29 cellular contexts compared by ENCODE assay signal in genomic region chrX:23765449-23765848, GRCh38. TPM values are rescaled to one million over a fixed set of nuclear protein-coding genes. Genes with fewer than 3 reads are reported as not detected.
DNase-seq lines count a peak whose midpoint lies in the region; ATAC-seq, FAIRE-seq and TF ChIP-seq lines count a peak whose summit lies in the region.
"Had no signal": no experiment of that assay in that cellular context is flagged by ENCODE, and none has a peak within 500 bp of the region (broad histone marks: within the 10 kb centered on the region; RNA-seq: fewer than 3 reads in every experiment).

No MANE protein-coding gene starts in this region.

- CTCF ChIA-PET in K562 (lab: Yijun Ruan, JAX; ENCODE audit: low intra/inter-chr PET ratio): no interaction called here

- no peaks in the 10 kb centered on the region for H3K27me3 Mint-ChIP-seq in natural killer cell (ENCODE audit: low read depth in 2 of 2)
- H3K27me3 Mint-ChIP-seq in natural killer cell treated with Interleukin-12 subunit alpha and Interleukin-12 subunit beta and Interleukin-15 and Interleukin-18, amount 100 ng/mL, for 72 hours: no peaks in the 10 kb centered on the region
- H3K27me3 Mint-ChIP-seq in endothelial cell (ENCODE audit: unreplicated experiment): no peaks in the 10 kb centered on the region
- H3K27me3 Mint-ChIP-seq: IgD-negative memory B cell had no signal

- H3K9me3 Mint-ChIP-seq in natural killer cell: no peaks in the 10 kb centered on the region
- no peaks in the 10 kb centered on the region for H3K9me3 Mint-ChIP-seq in natural killer cell treated with Interleukin-12 subunit alpha and Interleukin-12 subunit beta and Interleukin-15 and Interleukin-18, amount 100 ng/mL, for 72 hours
- H3K9me3 Mint-ChIP-seq in endothelial cell (ENCODE audit: unreplicated experiment): no peaks in the 10 kb centered on the region
- H3K9me3 Mint-ChIP-seq: CD8-positive, alpha-beta memory T cell; neural crest cell; WTC11 had no signal

- no peak overlapping the region for H3K4me2 ChIP-seq in K562 (ENCODE audit: insufficient read depth, low read length)

- in situ Hi-C loops in K562 (cut with MboI): no loop called here

- 52% methylated on average over 5 of the region's 5 CpGs for WGBS in K562 (ENCODE audit: insufficient coverage, low coverage, missing lambda C conversion rate)

- H3K79me2 ChIP-seq in K562 (ENCODE audit: control insufficient read depth, insufficient read depth, low read length): no peaks in the 10 kb centered on the region

- H3K4me1 Mint-ChIP-seq in natural killer cell: peaks cover 0 to 9% of the 10 kb centered on the region in 2 donors
- H3K4me1 Mint-ChIP-seq in natural killer cell treated with Interleukin-12 subunit alpha and Interleukin-12 subunit beta and Interleukin-15 and Interleukin-18, amount 100 ng/mL, for 72 hours (ENCODE audit: low read depth in 2 of 2): peaks cover 0 to 4% of the 10 kb centered on the region in 2 donors
- no peaks in the 10 kb centered on the region for H3K4me1 Mint-ChIP-seq in endothelial cell (ENCODE audit: unreplicated experiment)

- H3K4me3 Mint-ChIP-seq in natural killer cell (no peak overlapping the region), endothelial cell (ENCODE audit: unreplicated experiment) (no peak overlapping the region)
- H3K4me3 Mint-ChIP-seq in natural killer cell treated with Interleukin-12 subunit alpha and Interleukin-12 subunit beta and Interleukin-15 and Interleukin-18, amount 100 ng/mL, for 72 hours: no peak overlapping the region
- H3K4me3 Mint-ChIP-seq: CD8-positive, alpha-beta memory T cell; neural crest cell; WTC11 had no signal

- H3K36me3 ChIP-seq in K562 (ENCODE audit: control insufficient read depth, insufficient read depth, low read length): no peaks in the 10 kb centered on the region
- H3K36me3 ChIP-seq: adrenal gland, right atrium auricular region, stomach, thyroid gland had no signal

- no peak for TF ChIP-seq POLR2A in K562 (conservative IDR thresholded peaks at IDR 0.05)

- H3K9ac ChIP-seq in K562 (ENCODE audit: insufficient read depth in 1 of 2, low read depth in 2 of 2, low read length in 2 of 2): no peak overlapping the region

- H2AFZ ChIP-seq in K562 (ENCODE audit: low read depth, low read length): no peak overlapping the region

- no peak for FAIRE-seq in K562 (lab: Jason Lieb, UNC)
- FAIRE-seq: GM18507 had no signal

- TF ChIP-seq EP300 in K562 (IDR thresholded peaks at IDR 0.05; ENCODE audit: low read length): no peak

- H3K36me3 Mint-ChIP-seq in natural killer cell (no peaks in the 10 kb centered on the region), endothelial cell (ENCODE audit: low read depth, unreplicated experiment) (no peaks in the 10 kb centered on the region)
- no peaks in the 10 kb centered on the region for H3K36me3 Mint-ChIP-seq in natural killer cell treated with Interleukin-12 subunit alpha and Interleukin-12 subunit beta and Interleukin-15 and Interleukin-18, amount 100 ng/mL, for 72 hours
- H3K36me3 Mint-ChIP-seq: CD8-positive, alpha-beta memory T cell; IgD-negative memory B cell; WTC11 had no signal

- no peak overlapping the region for H3K4me3 ChIP-seq in K562
- H3K4me3 ChIP-seq: adrenal gland, body of pancreas, lung, mucosa of descending colon, right atrium auricular region, stomach, thyroid gland had no signal

- H3K27ac Mint-ChIP-seq in natural killer cell (peak overlapping the region; percentile 8 to 60), endothelial cell (ENCODE audit: unreplicated experiment) (no peak overlapping the region)
- H3K27ac Mint-ChIP-seq in natural killer cell treated with Interleukin-12 subunit alpha and Interleukin-12 subunit beta and Interleukin-15 and Interleukin-18, amount 100 ng/mL, for 72 hours: no peak overlapping the region
- H3K27ac Mint-ChIP-seq: IgD-negative memory B cell, WTC11 had no signal

- H3K27me3 ChIP-seq in K562 (ENCODE audit: control insufficient read depth in 2 of 2, insufficient read depth in 2 of 2, low read length in 2 of 2): no peaks in the 10 kb centered on the region
- H3K27me3 ChIP-seq: adrenal gland, body of pancreas, right atrium auricular region, stomach, thyroid gland had no signal

- no peaks in the 10 kb centered on the region for H3K9me1 ChIP-seq in K562 (ENCODE audit: control insufficient read depth, insufficient read depth, low read length)

- intact Hi-C loops in natural killer cell (cut with micrococcal nuclease): no loop called here
- intact Hi-C loops in K562 (cut with micrococcal nuclease): no loop called here

- no peak for TF ChIP-seq CTCF in natural killer cell (IDR thresholded peaks at IDR 0.05)
- no peak for TF ChIP-seq CTCF in K562 (IDR thresholded peaks at IDR 0.05 in 2 of 3, conservative IDR thresholded peaks at IDR 0.05 in 1 of 3; ENCODE audit: insufficient read depth in 2 of 3, low read depth in 1 of 3, low read length in 3 of 3)
- no peak for TF ChIP-seq CTCF in endothelial cell (IDR thresholded peaks at IDR 0.05; ENCODE audit: unreplicated experiment)

- TF ChIP-seq RAD21 in K562 (CRISPR knock-in tag; conservative IDR thresholded peaks at IDR 0.05 in 1 of 2, IDR thresholded peaks at IDR 0.05 in 1 of 2): no peak

- H3K27ac ChIP-seq in K562 (ENCODE audit: extremely low read depth, low read depth, low read length): no peak overlapping the region
- H3K27ac ChIP-seq: adrenal gland, body of pancreas, right atrium auricular region, stomach, thyroid gland had no signal

- no peaks in the 10 kb centered on the region for H4K20me1 ChIP-seq in K562 (replicated peaks; ENCODE audit: control insufficient read depth, insufficient read depth, low read length)

- no peaks in the 10 kb centered on the region for H3K9me3 ChIP-seq in K562 (replicated peaks; ENCODE audit: control insufficient read depth, insufficient read depth, low read depth, low read length)
- H3K9me3 ChIP-seq: adrenal gland, body of pancreas, mucosa of descending colon, right atrium auricular region, thyroid gland had no signal

- BruUV-seq in K562 (replicated peaks; lab: Mats Ljungman, UMichigan): no TSS peak

- POLR2A ChIA-PET in K562 (lab: Yijun Ruan, JAX): no interaction called here

- DNase-seq in natural killer cell (no peak), M059J (ENCODE audit: low read depth) (peak; percentile 58), K562 (ENCODE audit: extremely low read depth in 1 of 4, low spot score in 3 of 4) (no peak), GM19238 (ENCODE audit: insufficient read length, low spot score) (no peak), endothelial cell (ENCODE audit: low spot score) (no peak), NCI-H774 (lab: John Stamatoyannopoulos, UW) (no peak)
- no peak for DNase-seq in natural killer cell treated with Interleukin-12 subunit alpha and Interleukin-12 subunit beta and Interleukin-15 and Interleukin-18, amount 100 ng/mL, for 72 hours (ENCODE audit: low spot score)
- no peak for DNase-seq in activated CD4-positive, alpha-beta T cell treated with anti-CD3 and anti-CD28 coated beads for 48 hours
- DNase-seq: 8988T; activated CD4-positive, alpha-beta T cell treated with anti-CD3 and anti-CD28 coated beads, Interleukin-2, amount 50 U/mL, for 1 hour; activated naive CD4-positive, alpha-beta T cell treated with Interleukin-2 at 50 U/mL for 16 hours; adrenal gland; body of pancreas; CD8-positive, alpha-beta memory T cell; glutamatergic neuron; kidney glomerular epithelial cell; mucosa of descending colon; NCI-H226; stimulated activated CD4-positive, alpha-beta T cell treated with anti-CD3 and anti-CD28 coated beads, Interleukin-2, amount 100 ng/mL, for 24 hours; stomach; T-helper 9 cell; thyroid gland had no signal

- ATAC-seq in natural killer cell (no peak), K562 (no peak)
- ATAC-seq in natural killer cell treated with Interleukin-12 subunit alpha and Interleukin-12 subunit beta and Interleukin-15 and Interleukin-18, amount 100 ng/mL, for 72 hours: no peak
- ATAC-seq: body of pancreas, mucosa of descending colon, Right ventricle myocardium inferior, WTC11 had no signal

- peaks cover 0 to 8% of the 10 kb centered on the region in 2 experiments; a peak in 2 of 5 replicates for H3K4me1 ChIP-seq in K562 (replicated peaks in 1 of 2; ENCODE audit: control insufficient read depth in 2 of 2, insufficient read depth in 2 of 2, low read length in 2 of 2)
- H3K4me1 ChIP-seq: adrenal gland, body of pancreas, right atrium auricular region, stomach, thyroid gland had no signal

RNA-seq across cellular contexts. Expression of gene SAT1, which starts 17.5 kb away (rescaled TPM):
- total RNA-seq in natural killer cell (100 to 1,000 TPM; 276 to 667 (median 524) TPM), K562 (2014; rRNA removed) (48.7 and 53.2 TPM in 2 replicates), K562 (2014; rRNA removed; fragmentation: Illumina TruSeq; extraction: Trizol) (71.1 and 71.9 TPM in 2 replicates), K562 (2015; rRNA removed; fragmentation: Illumina TruSeq; extraction: Trizol) (43.7 and 47.4 TPM in 2 replicates), K562 (2021) (49.2 and 51.8 TPM in 2 replicates), endothelial cell (ENCODE audit: unreplicated experiment) (479 TPM)
- 100 to 1,000 TPM; 122 to 135 TPM for total RNA-seq in natural killer cell treated with Interleukin-12 subunit alpha and Interleukin-12 subunit beta and Interleukin-15 and Interleukin-18, amount 100 ng/mL, for 72 hours
- total RNA-seq in M059J (2014; rRNA removed; shearing (Covaris generic)): 168 and 187 TPM in 2 replicates
- total RNA-seq in K562 (2011; cell fraction: chromatin; rRNA removed; ENCODE audit: low replicate concordance): 146 and 240 TPM in 2 replicates
- 107 and 113 TPM in 2 replicates for total RNA-seq in K562 (2011; cell fraction: nucleolus; rRNA removed)
- 145 and 181 TPM in 2 replicates for total RNA-seq in K562 (2011; cell fraction: nucleoplasm; rRNA removed)
- polyA plus RNA-seq in K562 (2011; rRNA removed) (160 and 169 TPM in 2 replicates), K562 (2014; fragmentation: Illumina TruSeq; extraction: Trizol) (66.1 and 74.1 TPM in 2 replicates), K562 (2014; fragmentation: Nextera tagmentation; extraction: Ambion mirVana) (100 to 1,000 TPM; 161 to 194 TPM), K562 (2014; rRNA removed) (77.6 and 94.7 TPM in 2 replicates)
- polyA plus RNA-seq in K562 (2011; cell fraction: cytosol; rRNA removed): 24.1 and 90.3 TPM in 2 replicates
- 354 and 641 TPM in 2 replicates for polyA plus RNA-seq in K562 (2011; cell fraction: nucleus; rRNA removed)
- 60.7 and 194 TPM in 2 replicates for polyA plus RNA-seq in K562 (2012)
- polyA minus RNA-seq in K562 (2011; rRNA and poly(A)+ RNA removed): 51.7 and 72.1 TPM in 2 replicates
- 17.5 and 19.9 TPM in 2 replicates for polyA minus RNA-seq in K562 (2011; cell fraction: cytosol; rRNA and poly(A)+ RNA removed)
- 59.4 and 128 TPM in 2 replicates for polyA minus RNA-seq in K562 (2011; cell fraction: nucleus; rRNA and poly(A)+ RNA removed)

RNA-seq across cellular contexts. Expression of gene ACOT9, which starts 22.4 kb away (rescaled TPM):
- total RNA-seq in natural killer cell (10 to 100 TPM; 20.0 to 24.9 (median 21.4) TPM), K562 (2014; rRNA removed) (33.2 and 34.2 TPM in 2 replicates), K562 (2014; rRNA removed; fragmentation: Illumina TruSeq; extraction: Trizol) (50.6 and 55.5 TPM in 2 replicates), K562 (2015; rRNA removed; fragmentation: Illumina TruSeq; extraction: Trizol) (29.8 and 31.2 TPM in 2 replicates), K562 (2021) (35.3 and 38.6 TPM in 2 replicates), endothelial cell (ENCODE audit: unreplicated experiment) (99.1 TPM)
- total RNA-seq in natural killer cell treated with Interleukin-12 subunit alpha and Interleukin-12 subunit beta and Interleukin-15 and Interleukin-18, amount 100 ng/mL, for 72 hours: 10 to 100 TPM; 41.3 to 42.6 TPM
- 47.9 and 75.6 TPM in 2 replicates for total RNA-seq in M059J (2014; rRNA removed; shearing (Covaris generic))
- 67.3 and 68.2 TPM in 2 replicates for total RNA-seq in K562 (2011; cell fraction: chromatin; rRNA removed; ENCODE audit: low replicate concordance)
- total RNA-seq in K562 (2011; cell fraction: nucleolus; rRNA removed): 41.0 and 44.0 TPM in 2 replicates
- 36.3 and 43.4 TPM in 2 replicates for total RNA-seq in K562 (2011; cell fraction: nucleoplasm; rRNA removed)
- polyA plus RNA-seq in K562 (2011; rRNA removed) (37.6 and 60.3 TPM in 2 replicates), K562 (2014; fragmentation: Illumina TruSeq; extraction: Trizol) (45.3 and 46.4 TPM in 2 replicates), K562 (2014; fragmentation: Nextera tagmentation; extraction: Ambion mirVana) (10 to 100 TPM; 50.0 to 80.9 TPM), K562 (2014; rRNA removed) (45.2 and 51.0 TPM in 2 replicates)
- polyA plus RNA-seq in K562 (2011; cell fraction: cytosol; rRNA removed): 15.1 and 24.6 TPM in 2 replicates
- polyA plus RNA-seq in K562 (2011; cell fraction: nucleus; rRNA removed): 45.6 and 53.8 TPM in 2 replicates
- polyA plus RNA-seq in K562 (2012): 31.7 and 37.7 TPM in 2 replicates
- 39.3 and 52.9 TPM in 2 replicates for polyA minus RNA-seq in K562 (2011; rRNA and poly(A)+ RNA removed)
- polyA minus RNA-seq in K562 (2011; cell fraction: cytosol; rRNA and poly(A)+ RNA removed): 13.5 and 22.0 TPM in 2 replicates
- polyA minus RNA-seq in K562 (2011; cell fraction: nucleus; rRNA and poly(A)+ RNA removed): 17.5 and 25.1 TPM in 2 replicates

Comparison
In these comparisons a context has a peak if more than half of its experiments do, and no peak if none do; other contexts are left out.
1. H3K27ac Mint-ChIP-seq: peak in natural killer cell (2 of 2); none in natural killer cell treated with Interleukin-12 subunit alpha and Interleukin-12 subunit beta and Interleukin-15 and Interleukin-18, amount 100 ng/mL, for 72 hours (0 of 2) and endothelial cell (single experiment).